9 cellular contexts compared by ENCODE assay signal in the genomic region with DNA sequence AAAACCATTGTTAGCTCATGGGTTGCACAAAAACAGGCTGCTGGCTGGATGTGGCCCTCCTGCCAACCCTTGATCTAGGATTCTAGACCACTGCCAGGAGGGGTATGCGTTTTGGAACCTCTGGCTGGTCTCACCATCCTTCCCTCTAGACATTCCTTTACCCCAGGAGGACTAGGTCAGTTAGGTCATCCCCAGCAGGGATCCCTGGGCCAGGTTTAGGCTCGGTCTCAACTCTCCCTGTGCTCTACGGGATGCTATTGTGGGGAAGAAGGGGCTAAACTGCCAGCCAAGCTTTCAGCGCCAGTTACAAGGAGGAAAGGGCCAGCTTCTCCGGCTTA. TPM values are rescaled to one million over a fixed set of nuclear protein-coding genes. Genes with fewer than 3 reads are reported as not detected.
DNase-seq lines count a peak whose midpoint lies in the region; ATAC-seq and TF ChIP-seq lines count a peak whose summit lies in the region.
"Had no signal": no experiment of that assay in that cellular context is flagged by ENCODE, and none has a peak within 500 bp of the region (broad histone marks: within the 10 kb centered on the region; RNA-seq: fewer than 3 reads in every experiment).

No MANE protein-coding gene starts in this region.

- peaks cover 99% of the 10 kb centered on the region for H4K20me1 ChIP-seq in BLaER1

- H3K9me3 ChIP-seq in BLaER1 (no peaks in the 10 kb centered on the region), HUES6 (ENCODE audit: control insufficient read depth, insufficient read depth, low read depth, low read length) (no peaks in the 10 kb centered on the region), ascending aorta (no peaks in the 10 kb centered on the region)
- H3K9me3 ChIP-seq in naive thymus-derived CD4-positive, alpha-beta T cell (ENCODE audit: control insufficient read depth in 2 of 3, low read length in 3 of 3) = no peaks in the 10 kb centered on the region

- CTCF ChIA-PET in naive thymus-derived CD4-positive, alpha-beta T cell (lab: Charles Lee) = interaction anchor here (1.1 to 1.7 kb wide), 5 partner anchors 16 to 139 kb away, joined by 3 to 5 read pairs (median 4); no protein-coding TSS in a partner anchor

- DNase-seq in ascending aorta (ENCODE audit: low spot score in 2 of 2) (peak in 1 of 2 donors; percentile 56), DMS53 treated with DMSO at 0.1 percent for 48 hours (lab: John Stamatoyannopoulos, UW; ENCODE audit: unreplicated experiment) (no peak), KBM-7 (no peak)
- no peak for DNase-seq in naive thymus-derived CD4-positive, alpha-beta T cell
- DNase-seq: NCI-H524 had no signal

- H3K27ac ChIP-seq in BLaER1 = peak overlapping the region; percentile 81
- 0 out of 2 replicates have a peak overlapping the region, but pooled peaks have one; percentile 32 for H3K27ac ChIP-seq in HUES6 (ENCODE audit: low read depth, low read length)
- H3K27ac ChIP-seq in ascending aorta = peak overlapping the region; percentile 38 to 93
- peak overlapping the region; percentile 48 for H3K27ac ChIP-seq in naive thymus-derived CD4-positive, alpha-beta T cell (ENCODE audit: low read depth, low read length)

- peaks cover 77 to 99% (median 96%) of the 10 kb centered on the region in 7 donors for H3K4me1 Mint-ChIP-seq in naive thymus-derived CD4-positive, alpha-beta T cell

- H3K27me3 ChIP-seq in BLaER1 (no peaks in the 10 kb centered on the region), HUES6 (ENCODE audit: control insufficient read depth, insufficient read depth, low read length) (no peaks in the 10 kb centered on the region), ascending aorta (no peaks in the 10 kb centered on the region)
- H3K27me3 ChIP-seq in naive thymus-derived CD4-positive, alpha-beta T cell (ENCODE audit: control insufficient read depth in 2 of 2, insufficient read depth in 2 of 2, low read length in 2 of 2) = no peaks in the 10 kb centered on the region

- H3K4me3 ChIP-seq in BLaER1 = no peak overlapping the region
- no peak overlapping the region for H3K4me3 ChIP-seq in HUES6 (ENCODE audit: low read depth, low read length)
- H3K4me3 ChIP-seq in ascending aorta = no peak overlapping the region
- H3K4me3 ChIP-seq in naive thymus-derived CD4-positive, alpha-beta T cell (ENCODE audit: low read length) = no peak overlapping the region

- no peaks in the 10 kb centered on the region for H3K27me3 Mint-ChIP-seq in naive thymus-derived CD4-positive, alpha-beta T cell

- peaks cover 99% of the 10 kb centered on the region for H3K4me1 ChIP-seq in BLaER1
- H3K4me1 ChIP-seq in HUES6 (ENCODE audit: control insufficient read depth, insufficient read depth, low read length) = peaks cover 70% of the 10 kb centered on the region
- H3K4me1 ChIP-seq in ascending aorta = peaks cover 28 to 52% of the 10 kb centered on the region in 2 donors
- peaks cover 86 to 94% of the 10 kb centered on the region in 2 donors for H3K4me1 ChIP-seq in naive thymus-derived CD4-positive, alpha-beta T cell (ENCODE audit: control insufficient read depth in 2 of 2, insufficient read depth in 2 of 2, low read length in 2 of 2)

- H3K9ac ChIP-seq in BLaER1 (peak overlapping the region; percentile 67), HUES6 (ENCODE audit: low read length) (no peak overlapping the region)

- peak overlapping the region in 1 of 10 donors; percentile 82 for H3K4me3 Mint-ChIP-seq in naive thymus-derived CD4-positive, alpha-beta T cell

- peak overlapping the region; percentile 87 to 98 (median 92) for H3K27ac Mint-ChIP-seq in naive thymus-derived CD4-positive, alpha-beta T cell

- no peaks in the 10 kb centered on the region for H3K9me3 Mint-ChIP-seq in naive thymus-derived CD4-positive, alpha-beta T cell

- in situ Hi-C loops in KBM-7 (cut with MboI; ENCODE audit: low pct_unique_long_range_greater_than_20kb, low sequenced_read_pairs) = no loop called here

- POLR2A ChIA-PET in naive thymus-derived CD4-positive, alpha-beta T cell (lab: Charles Lee) = interaction anchor here (1.1 to 4.3 kb wide), 6 partner anchors 9 to 24 kb away, joined by 3 to 41 read pairs (median 9); partner anchors contain the start of gene SLC2A1

- H3K36me3 ChIP-seq in BLaER1 = peaks cover 74% of the 10 kb centered on the region
- H3K36me3 ChIP-seq in HUES6 (ENCODE audit: control insufficient read depth, insufficient read depth, low read length) = peaks cover 99% of the 10 kb centered on the region
- H3K36me3 ChIP-seq in ascending aorta = peaks cover 0 to 4% of the 10 kb centered on the region in 2 donors
- peaks cover 0 to 33% (median 0%) of the 10 kb centered on the region in 3 experiments for H3K36me3 ChIP-seq in naive thymus-derived CD4-positive, alpha-beta T cell (ENCODE audit: control insufficient read depth in 2 of 3, insufficient read depth in 3 of 3, low read length in 3 of 3)

- peak overlapping the region; percentile 90 for H3K4me2 ChIP-seq in BLaER1

- intact Hi-C loops in ascending aorta (cut with DNase I) = loop anchor here (10.0 kb wide), 1 partner anchor 419 kb away; the partner anchor contains the start of gene CDC20
- intact Hi-C loops in naive thymus-derived CD4-positive, alpha-beta T cell (cut with micrococcal nuclease) = no loop called here

- no peak for ATAC-seq in naive thymus-derived CD4-positive, alpha-beta T cell
- no peak for ATAC-seq in HG03439 (IDR thresholded peaks at IDR 0.05; ENCODE audit: unreplicated experiment)
- ATAC-seq in GM18867 (IDR thresholded peaks at IDR 0.05; ENCODE audit: unreplicated experiment) = no peak

- no peak for TF ChIP-seq CTCF in ascending aorta (IDR thresholded peaks at IDR 0.05)

- peaks cover 9 to 49% (median 23%) of the 10 kb centered on the region in 5 donors for H3K36me3 Mint-ChIP-seq in naive thymus-derived CD4-positive, alpha-beta T cell

RNA-seq across cellular contexts. Expression of gene SLC2A1, which starts 22.7 kb away (rescaled TPM):
- total RNA-seq in ascending aorta = 15.5 TPM
- total RNA-seq in naive thymus-derived CD4-positive, alpha-beta T cell = 100 to 1,000 TPM in 1 of 5 experiments, 10 to 100 TPM in 4; 43.6 to 123 (median 73.1) TPM
- polyA plus RNA-seq in naive thymus-derived CD4-positive, alpha-beta T cell = 10 to 100 TPM; 16.6 to 18.6 TPM
